ENCODE assay signal across 1 cellular context in genomic region chr6:14118091-14118439, GRCh38.
TF ChIP-seq lines count a peak whose summit lies in the region.

No MANE protein-coding gene starts in this region.

TF ChIP-seq in IMR-90, 13 proteins besides CTCF, POLR2A, EP300 and RAD21 (continued from another document):
- TF ChIP-seq ELK1 (IDR thresholded peaks at IDR 0.05; ENCODE audit: borderline replicate concordance, low read depth, low read length) (no peak), MXI1 (IDR thresholded peaks at IDR 0.05; ENCODE audit: borderline replicate concordance, low read depth, low read length) (no peak), BHLHE40 (IDR thresholded peaks at IDR 0.05; ENCODE audit: low read depth, low read length) (no peak), MAFK (IDR thresholded peaks at IDR 0.05; ENCODE audit: low read depth, low read length) (no peak), RCOR1 (IDR thresholded peaks at IDR 0.05; ENCODE audit: insufficient replicate concordance, low read length) (no peak), MAZ (IDR thresholded peaks at IDR 0.05; ENCODE audit: borderline replicate concordance, low read depth, low read length) (no peak)
